In genomic region chr17:77280304-77280910, GRCh38 we compare ENCODE assay signal across 8 cellular contexts.
DNase-seq lines count a peak whose midpoint lies in the region; ATAC-seq lines count a peak whose summit lies in the region.

No MANE protein-coding gene starts in this region.

- H3K27ac ChIP-seq in urinary bladder (ENCODE audit: low read depth): no peak overlapping the region

- intact Hi-C loops in activated T-helper 1 cell treated with anti-CD3 and anti-CD28 coated beads, Interleukin-12 subunit alpha, Interleukin-12 subunit beta, Interleukin-2, Interleukin-4 antibody, amounts not matched to agents 30 ng/mL and 10 ng/mL and 1 ng/mL, durations not matched to agents 14 hours and 24 hours and 36 hours (cut with micrococcal nuclease): no loop called here

- no peaks in the 10 kb centered on the region for H3K9me3 Mint-ChIP-seq in activated T-helper 1 cell treated with anti-CD3 and anti-CD28 coated beads, Interleukin-12 subunit alpha, Interleukin-12 subunit beta, Interleukin-2, Interleukin-4 antibody, amounts not matched to agents 30 ng/mL and 10 ng/mL and 1 ng/mL, durations not matched to agents 14 hours and 24 hours and 36 hours

- H3K9ac ChIP-seq in ES-I3 (ENCODE audit: low read depth, low read length): peak overlapping the region; percentile 58; the same call in 1 of the 2 replicates

- H3K9me3 ChIP-seq in ES-I3 (ENCODE audit: control insufficient read depth, insufficient read depth, low read length): no peaks in the 10 kb centered on the region; the same call in 1 of the 2 replicates

- ATAC-seq in HG03196 (IDR thresholded peaks at IDR 0.05; ENCODE audit: unreplicated experiment): peak; percentile 13

- peak overlapping the region; percentile 73 for H3K27ac Mint-ChIP-seq in activated T-helper 1 cell treated with anti-CD3 and anti-CD28 coated beads, Interleukin-12 subunit alpha, Interleukin-12 subunit beta, Interleukin-2, Interleukin-4 antibody, amounts not matched to agents 30 ng/mL and 10 ng/mL and 1 ng/mL, durations not matched to agents 14 hours and 24 hours and 36 hours

- H3K4me1 ChIP-seq in ES-I3 (ENCODE audit: insufficient read depth, low read length) (peaks cover 13% of the 10 kb centered on the region; the same call in 1 of the 2 replicates), urinary bladder (ENCODE audit: insufficient read depth) (no peaks in the 10 kb centered on the region)

- H3K36me3 Mint-ChIP-seq in activated T-helper 1 cell treated with anti-CD3 and anti-CD28 coated beads, Interleukin-12 subunit alpha, Interleukin-12 subunit beta, Interleukin-2, Interleukin-4 antibody, amounts not matched to agents 30 ng/mL and 10 ng/mL and 1 ng/mL, durations not matched to agents 14 hours and 24 hours and 36 hours (ENCODE audit: low read depth): no peaks in the 10 kb centered on the region

- H3K4me3 ChIP-seq in urinary bladder (ENCODE audit: low read depth, low read length): peak overlapping the region; percentile 47

- 27% methylated on average over 30 of the region's 30 CpGs for WGBS in urinary bladder

- H3K27me3 Mint-ChIP-seq in activated T-helper 1 cell treated with anti-CD3 and anti-CD28 coated beads, Interleukin-12 subunit alpha, Interleukin-12 subunit beta, Interleukin-2, Interleukin-4 antibody, amounts not matched to agents 30 ng/mL and 10 ng/mL and 1 ng/mL, durations not matched to agents 14 hours and 24 hours and 36 hours (ENCODE audit: insufficient read depth): peaks cover 32% of the 10 kb centered on the region

- H3K36me3 ChIP-seq in ES-I3 (ENCODE audit: insufficient read depth, low read length): no peaks in the 10 kb centered on the region
- H3K36me3 ChIP-seq in urinary bladder (ENCODE audit: insufficient read depth): no peaks in the 10 kb centered on the region

- H3K4me1 Mint-ChIP-seq in activated T-helper 1 cell treated with anti-CD3 and anti-CD28 coated beads, Interleukin-12 subunit alpha, Interleukin-12 subunit beta, Interleukin-2, Interleukin-4 antibody, amounts not matched to agents 30 ng/mL and 10 ng/mL and 1 ng/mL, durations not matched to agents 14 hours and 24 hours and 36 hours (ENCODE audit: low read depth): peaks cover 19% of the 10 kb centered on the region

- H3K4me3 Mint-ChIP-seq in activated T-helper 1 cell treated with anti-CD3 and anti-CD28 coated beads, Interleukin-12 subunit alpha, Interleukin-12 subunit beta, Interleukin-2, Interleukin-4 antibody, amounts not matched to agents 30 ng/mL and 10 ng/mL and 1 ng/mL, durations not matched to agents 14 hours and 24 hours and 36 hours: peak overlapping the region; percentile 79

- no peak for DNase-seq in activated T-helper 1 cell treated with anti-CD3 and anti-CD28 coated beads, Interleukin-12 subunit alpha, Interleukin-12 subunit beta, Interleukin-2, Interleukin-4 antibody, amounts not matched to agents 30 ng/mL and 10 ng/mL and 1 ng/mL, durations not matched to agents 14 hours and 24 hours and 36 hours (ENCODE audit: low spot score)
- DNase-seq in kidney tubule cell (ENCODE audit: low spot score) (peak; percentile 79), NOMO-1 treated with DMSO at 0.1 percent for 48 hours (lab: John Stamatoyannopoulos, UW; ENCODE audit: unreplicated experiment) (no peak), iPS-NIHi7 (ENCODE audit: extremely low spot score) (no peak), OCI-M2 (lab: John Stamatoyannopoulos, UW; ENCODE audit: unreplicated experiment) (no peak)
